ENCODE assay signal across 20 cellular contexts in genomic region chr1:41614818-41615217, GRCh38.
"Had no signal": no experiment of that assay in that cellular context is flagged by ENCODE, and none has a peak within 500 bp of the region (broad histone marks: within the 10 kb centered on the region; RNA-seq: fewer than 3 reads in every experiment).

No MANE protein-coding gene starts in this region.

- H3K27ac Mint-ChIP-seq: stimulated activated memory B cell treated with anti-CD40 and anti-IgM and Interleukin-4, amounts not matched to agents 10 μg/mL and 1 μg/mL and 100 μg/mL, for 72 hours; stimulated activated naive CD8-positive, alpha-beta T cell treated with anti-CD3 and anti-CD28 coated beads, Interleukin-15, Interleukin-2, amounts not matched to agents 100 ng/mL and 50 ng/mL, for 24 hours had no signal

- H3K4me1 ChIP-seq: sigmoid colon had no signal

- H3K36me3 ChIP-seq: heart right ventricle, left ventricle myocardium inferior, neutrophil, ovary, right atrium auricular region, sigmoid colon, tibial artery, upper lobe of left lung, vagina had no signal

- H3K9me3 ChIP-seq: heart right ventricle, left ventricle myocardium inferior, neutrophil, ovary, right atrium auricular region, sigmoid colon, tibial artery, upper lobe of left lung, vagina had no signal

- H3K4me3 ChIP-seq: heart right ventricle, left ventricle myocardium inferior, lung, ovary, right atrium auricular region, sigmoid colon, tibial artery, upper lobe of left lung, vagina had no signal

- H3K27me3 Mint-ChIP-seq: effector memory CD8-positive, alpha-beta T cell; naive thymus-derived CD8-positive, alpha-beta T cell; stimulated activated memory B cell treated with anti-CD40 and anti-IgM and Interleukin-4, amounts not matched to agents 10 μg/mL and 1 μg/mL and 100 μg/mL, for 72 hours; stimulated activated naive CD8-positive, alpha-beta T cell treated with anti-CD3 and anti-CD28 coated beads, Interleukin-15, Interleukin-2, amounts not matched to agents 100 ng/mL and 50 ng/mL, for 24 hours had no signal

- H3K9me3 Mint-ChIP-seq: effector memory CD8-positive, alpha-beta T cell; naive thymus-derived CD8-positive, alpha-beta T cell; stimulated activated memory B cell treated with anti-CD40 and anti-IgM and Interleukin-4, amounts not matched to agents 10 μg/mL and 1 μg/mL and 100 μg/mL, for 72 hours; stimulated activated naive CD8-positive, alpha-beta T cell treated with anti-CD3 and anti-CD28 coated beads, Interleukin-15, Interleukin-2, amounts not matched to agents 100 ng/mL and 50 ng/mL, for 24 hours had no signal

- DNase-seq: effector memory CD8-positive, alpha-beta T cell; foreskin melanocyte; heart right ventricle; hypothalamus; left ventricle myocardium inferior; mesenchymal stem cell; naive thymus-derived CD8-positive, alpha-beta T cell; ovary; sigmoid colon; small intestine; stimulated activated CD4-positive, alpha-beta T cell treated with anti-CD3 and anti-CD28 coated beads, Interleukin-4, amount 100 ng/mL, for 1 hour; stimulated activated CD8-positive, alpha-beta memory T cell treated with anti-CD3 and anti-CD28 coated beads, Interleukin-4, amount 100 ng/mL, for 48 hours; tibial artery; upper lobe of left lung had no signal

- ATAC-seq: effector memory CD8-positive, alpha-beta T cell; heart right ventricle; naive thymus-derived CD8-positive, alpha-beta T cell had no signal

- H3K27me3 ChIP-seq: heart right ventricle, neutrophil, ovary, right atrium auricular region, sigmoid colon, tibial artery, upper lobe of left lung, vagina had no signal

- H3K4me3 Mint-ChIP-seq: effector memory CD8-positive, alpha-beta T cell; naive thymus-derived CD8-positive, alpha-beta T cell; stimulated activated memory B cell treated with anti-CD40 and anti-IgM and Interleukin-4, amounts not matched to agents 10 μg/mL and 1 μg/mL and 100 μg/mL, for 72 hours; stimulated activated naive CD8-positive, alpha-beta T cell treated with anti-CD3 and anti-CD28 coated beads, Interleukin-15, Interleukin-2, amounts not matched to agents 100 ng/mL and 50 ng/mL, for 24 hours had no signal

- H3K27ac ChIP-seq: heart right ventricle, left ventricle myocardium inferior, neutrophil, ovary, right atrium auricular region, sigmoid colon, tibial artery, upper lobe of left lung, vagina had no signal

- H3K36me3 Mint-ChIP-seq: naive thymus-derived CD8-positive, alpha-beta T cell had no signal
